In genomic region chr4:155943610-155944329, GRCh38 we compare ENCODE assay signal across 23 cellular contexts. TPM values are rescaled to one million over a fixed set of nuclear protein-coding genes. Genes with fewer than 3 reads are reported as not detected.
"Had no signal": no experiment of that assay in that cellular context is flagged by ENCODE, and none has a peak within 500 bp of the region (broad histone marks: within the 10 kb centered on the region; RNA-seq: fewer than 3 reads in every experiment).

No MANE protein-coding gene starts in this region.

- DNase-seq: dermis blood vessel endothelial cell; effector memory CD4-positive, alpha-beta T cell; foreskin keratinocyte; heart left ventricle; hippocampal formation; kidney glomerular epithelial cell; left colon; left ventricle myocardium superior; pancreas; stimulated activated CD4-positive, alpha-beta T cell treated with anti-CD3 and anti-CD28 coated beads, Interleukin-4, amount 100 ng/mL, for 4 hours; stimulated activated naive CD8-positive, alpha-beta T cell treated with anti-CD3 and anti-CD28 coated beads, Interleukin-15, Interleukin-2, amounts not matched to agents 100 U/mL and 50 U/mL, for 24 hours; substantia nigra; testis; tibial artery had no signal

- ATAC-seq: foreskin keratinocyte; gastroesophageal sphincter; heart left ventricle; left colon; left ventricle myocardium superior; natural killer cell treated with Interleukin-12 subunit alpha and Interleukin-12 subunit beta and Interleukin-15 and Interleukin-18, amount 100 ng/mL, for 72 hours; pancreas; sciatic nerve; stimulated activated memory B cell treated with anti-CD40 and anti-IgM and Interleukin-4, amounts not matched to agents 10 μg/mL and 1 μg/mL and 100 μg/mL, for 72 hours; stimulated activated naive CD8-positive, alpha-beta T cell treated with anti-CD3 and anti-CD28 coated beads, Interleukin-15, Interleukin-2, amounts not matched to agents 100 U/mL and 50 U/mL, for 24 hours had no signal

RNA-seq across cellular contexts. Expression of gene TDO2, which starts 40.3 kb away (rescaled TPM):
- total RNA-seq: dermis blood vessel endothelial cell; endothelial cell of umbilical vein; epithelial cell of proximal tubule; esophagus muscularis mucosa; foreskin keratinocyte; left ventricle myocardium superior; mononuclear cell; natural killer cell treated with Interleukin-12 subunit alpha and Interleukin-12 subunit beta and Interleukin-15 and Interleukin-18, amount 100 ng/mL, for 72 hours; neural crest cell; sciatic nerve had no signal
